6 cellular contexts compared by ENCODE assay signal in genomic region chr22:20117656-20118571, GRCh38. TPM values are rescaled to one million over a fixed set of nuclear protein-coding genes. Genes with fewer than 3 reads are reported as not detected.
DNase-seq lines count a peak whose midpoint lies in the region; TF ChIP-seq lines count a peak whose summit lies in the region.

No MANE protein-coding gene starts in this region.

- H3K9me2 ChIP-seq in PC-9 (ENCODE audit: insufficient read depth) = no peaks in the 10 kb centered on the region

- CTCF ChIA-PET in PC-9 (lab: Charles Lee) = no interaction called here

- no TSS peak for BruUV-seq in PC-9 (replicated peaks; lab: Mats Ljungman, UMichigan)

- H3K36me3 ChIP-seq in PC-9 (ENCODE audit: low read depth) (no peaks in the 10 kb centered on the region), neutrophil (peaks cover 45% of the 10 kb centered on the region)

- H3K4me3 ChIP-seq in PC-9 = peak overlapping the region; percentile 75
- H3K4me3 ChIP-seq in cardiac fibroblast (replicated peaks in 1 of 2; ENCODE audit: low read depth in 2 of 2, low read length in 2 of 2) = peak overlapping the region; percentile 72 to 79
- peak overlapping the region; percentile 81 to 82 for H3K4me3 ChIP-seq in neutrophil (ENCODE audit: low read depth in 1 of 2, low read length in 1 of 2)

- H3K4me1 ChIP-seq in PC-9 (replicated peaks; ENCODE audit: insufficient read depth) (peaks cover 9% of the 10 kb centered on the region; the same call in 1 of the 2 replicates), neutrophil (ENCODE audit: control insufficient read depth in 1 of 2, insufficient read depth in 1 of 2, low read depth in 1 of 2, low read length in 1 of 2) (peaks cover 23% of the 10 kb centered on the region in 2 experiments)

- no peak overlapping the region for H3K27ac ChIP-seq in PC-9
- H3K27ac ChIP-seq in neutrophil = peak overlapping the region; percentile 81

- POLR2A ChIA-PET in PC-9 (lab: Charles Lee; ENCODE audit: unreplicated experiment) = no interaction called here

- intact Hi-C loops in PC-9 (cut with micrococcal nuclease; ENCODE audit: unreplicated experiment) = loop anchor here (2.0 kb wide), 2 partner anchors 37 to 155 kb away; partner anchors contain the start of gene DGCR8

- H4K20me1 ChIP-seq in PC-9 (ENCODE audit: insufficient read depth) = no peaks in the 10 kb centered on the region

- H3K27me3 ChIP-seq in PC-9 (ENCODE audit: insufficient read depth, low read depth) = no peaks in the 10 kb centered on the region
- H3K27me3 ChIP-seq in neutrophil = no peaks in the 10 kb centered on the region

- H3K9me3 ChIP-seq in PC-9 (ENCODE audit: insufficient read depth, low read depth) (no peaks in the 10 kb centered on the region), neutrophil (no peaks in the 10 kb centered on the region)

- no peaks in the 10 kb centered on the region for H3F3A ChIP-seq in PC-9 (ENCODE audit: insufficient read depth, low read depth)

- H3K79me2 ChIP-seq in PC-9 (ENCODE audit: low read depth) = peaks cover 62% of the 10 kb centered on the region

- DNase-seq in DMS153 treated with DMSO at 0.1 percent for 48 hours (lab: John Stamatoyannopoulos, UW; ENCODE audit: unreplicated experiment) (peak; percentile 41), DMS153 (lab: John Stamatoyannopoulos, UW) (no peak), PC-9 (no peak), cardiac fibroblast (ENCODE audit: low read depth in 2 of 2) (peak; percentile 25 to 31), epidermal melanocyte (ENCODE audit: insufficient read length, low spot score) (no peak)

- TF ChIP-seq CTCF in PC-9 (conservative IDR thresholded peaks at IDR 0.05) = no peak
- no peak for TF ChIP-seq CTCF in cardiac fibroblast (IDR thresholded peaks at IDR 0.05; ENCODE audit: low read depth, low read length)
- no peak for TF ChIP-seq CTCF in neutrophil (IDR thresholded peaks at IDR 0.05)

- H2AFZ ChIP-seq in PC-9 = no peak overlapping the region; the same call in 1 of the 2 replicates

- peak overlapping the region; percentile 86 for H3K4me2 ChIP-seq in PC-9

RNA-seq across cellular contexts. Expression of gene TRMT2A, which starts 0.9 kb away (rescaled TPM):
- 31.5 and 32.7 TPM in 2 replicates for total RNA-seq in PC-9 (2021)

RNA-seq across cellular contexts. Expression of gene RANBP1, which starts 2.0 kb away (rescaled TPM):
- 168 and 175 TPM in 2 replicates for total RNA-seq in PC-9 (2021)

RNA-seq across cellular contexts. Expression of gene ZDHHC8, which starts 13.7 kb away (rescaled TPM):
- total RNA-seq in PC-9 (2021) = 34.4 and 46.8 TPM in 2 replicates

RNA-seq across cellular contexts. Expression of gene CCDC188, which starts 32.9 kb away (rescaled TPM):
- not detected in 2 replicates for total RNA-seq in PC-9 (2021)

RNA-seq across cellular contexts. Expression of gene DGCR8, which starts 37.9 kb away (rescaled TPM):
- total RNA-seq in PC-9 (2021) = 31.9 and 34.7 TPM in 2 replicates

Comparison
In these comparisons a context has a peak if more than half of its experiments do, and no peak if none do; other contexts are left out.
1. DNase-seq: peak in DMS153 treated with DMSO at 0.1 percent for 48 hours (single experiment) and cardiac fibroblast (2 of 2); none in DMS153 (single experiment), PC-9 (0 of 2) and epidermal melanocyte (single experiment).
2. Peak in every context shown above with its lines, with median percentiles within 50 percentile points of each other: H3K4me3 ChIP-seq.